9 cellular contexts compared by ENCODE assay signal in genomic region chr11:104206936-104207335, GRCh38. TPM values are rescaled to one million over a fixed set of nuclear protein-coding genes. Genes with fewer than 3 reads are reported as not detected.
"Had no signal": no experiment of that assay in that cellular context is flagged by ENCODE, and none has a peak within 500 bp of the region (broad histone marks: within the 10 kb centered on the region; RNA-seq: fewer than 3 reads in every experiment).

No MANE protein-coding gene starts in this region.

- H3K4me1 Mint-ChIP-seq: GM23338, H9, IgD-negative memory B cell had no signal

- H3K9me3 Mint-ChIP-seq: GM23338, H9 had no signal

- ATAC-seq: GM23338, HepG2 had no signal

- H3K27ac Mint-ChIP-seq: GM23338, H9, IgD-negative memory B cell had no signal

- H3K4me3 ChIP-seq: GM23338 had no signal

- H3K4me3 Mint-ChIP-seq: GM23338, H9, IgD-negative memory B cell had no signal

- FAIRE-seq: H1, H54, HepG2 had no signal

- H3K36me3 Mint-ChIP-seq: IgD-negative memory B cell had no signal

- H3K27ac ChIP-seq: HL-60 had no signal

- DNase-seq: H9, HCEC 1CT had no signal

RNA-seq across cellular contexts. Expression of gene PDGFD, which starts 43.0 kb away (rescaled TPM):
- total RNA-seq: HT1080 had no signal
